In genomic region chr22:36365020-36365411, GRCh38 we compare ENCODE assay signal across 8 cellular contexts. TPM values are rescaled to one million over a fixed set of nuclear protein-coding genes. Genes with fewer than 3 reads are reported as not detected.
DNase-seq lines count a peak whose midpoint lies in the region; ATAC-seq and TF ChIP-seq lines count a peak whose summit lies in the region.

No MANE protein-coding gene starts in this region.

- H3K9me3 Mint-ChIP-seq in activated naive CD4-positive, alpha-beta T cell treated with anti-CD3 and anti-CD28 coated beads, Interleukin-2, amount 10 ng/mL, durations not matched to agents 7 days and 5 days = no peaks in the 10 kb centered on the region

- H3K36me3 Mint-ChIP-seq in activated naive CD4-positive, alpha-beta T cell treated with anti-CD3 and anti-CD28 coated beads, Interleukin-2, amount 10 ng/mL, durations not matched to agents 7 days and 5 days = peaks cover 55% of the 10 kb centered on the region

- H3K4me1 Mint-ChIP-seq in activated naive CD4-positive, alpha-beta T cell treated with anti-CD3 and anti-CD28 coated beads, Interleukin-2, amount 10 ng/mL, durations not matched to agents 7 days and 5 days = peaks cover 100% of the 10 kb centered on the region

- peak overlapping the region; percentile 51 for H3K4me3 Mint-ChIP-seq in activated naive CD4-positive, alpha-beta T cell treated with anti-CD3 and anti-CD28 coated beads, Interleukin-2, amount 10 ng/mL, durations not matched to agents 7 days and 5 days

- H3K4me3 ChIP-seq in right cardiac atrium (ENCODE audit: low read length) = no peak overlapping the region
- no peak overlapping the region for H3K4me3 ChIP-seq in BE2C (ENCODE audit: low read depth, low read length)

- H3K27me3 Mint-ChIP-seq in activated naive CD4-positive, alpha-beta T cell treated with anti-CD3 and anti-CD28 coated beads, Interleukin-2, amount 10 ng/mL, durations not matched to agents 7 days and 5 days = no peaks in the 10 kb centered on the region

- peak; percentile 55 for DNase-seq in SHP77 treated with DMSO at 0.1 percent for 48 hours (lab: John Stamatoyannopoulos, UW)
- DNase-seq in activated naive CD4-positive, alpha-beta T cell treated with anti-CD3 and anti-CD28 coated beads, Interleukin-2, amount 10 ng/mL, durations not matched to agents 7 days and 5 days = peak; percentile 89
- peak; percentile 66 to 81 (median 71) for DNase-seq in right cardiac atrium
- DNase-seq in stimulated activated CD4-positive, alpha-beta T cell treated with anti-CD3 and anti-CD28 coated beads, Interleukin-15, amount 100 ng/mL, for 24 hours = peak; percentile 95
- DNase-seq in BE2C = no peak

- intact Hi-C loops in right cardiac atrium (cut with DNase I) = loop anchor here in 1 of 4 donors (5.0 kb wide), 1 partner anchor 33 kb away; no protein-coding TSS in a partner anchor

- H3K9me3 ChIP-seq in right cardiac atrium (ENCODE audit: control insufficient read depth, low read length) (no peaks in the 10 kb centered on the region), BE2C (no peaks in the 10 kb centered on the region)

- H3K4me1 ChIP-seq in right cardiac atrium (ENCODE audit: control insufficient read depth, insufficient read depth, low read length) (peaks cover 70% of the 10 kb centered on the region), BE2C (peaks cover 18% of the 10 kb centered on the region)

- no peaks in the 10 kb centered on the region; the same call in 1 of the 2 replicates for H3K36me3 ChIP-seq in BE2C

- H3K27ac Mint-ChIP-seq in activated naive CD4-positive, alpha-beta T cell treated with anti-CD3 and anti-CD28 coated beads, Interleukin-2, amount 10 ng/mL, durations not matched to agents 7 days and 5 days = peak overlapping the region; percentile 90

- ATAC-seq in GM21515 (IDR thresholded peaks at IDR 0.05; ENCODE audit: unreplicated experiment) (peak; percentile 50), right cardiac atrium (peak; percentile 42 to 87), HG03460 (IDR thresholded peaks at IDR 0.05; ENCODE audit: unreplicated experiment) (no peak), HG03108 (IDR thresholded peaks at IDR 0.05; ENCODE audit: unreplicated experiment) (no peak)

- H3K27ac ChIP-seq in right cardiac atrium (ENCODE audit: low read length) = peak overlapping the region; percentile 16

- WGBS in right cardiac atrium = 14% methylated on average over 9 of the region's 9 CpGs

- CTCF ChIA-PET in activated naive CD4-positive, alpha-beta T cell treated with anti-CD3 and anti-CD28 coated beads, Interleukin-2, amount 10 ng/mL, durations not matched to agents 7 days and 5 days (lab: Charles Lee) = interaction anchor here (0.8 to 1.3 kb wide), 10 partner anchors 9 to 106 kb away, joined by 3 to 6 read pairs (median 5); no protein-coding TSS in a partner anchor

- no peak for TF ChIP-seq CTCF in BE2C (IDR thresholded peaks at IDR 0.05; ENCODE audit: low read depth, low read length)

- H3K27me3 ChIP-seq in right cardiac atrium (ENCODE audit: control insufficient read depth, insufficient read depth) (no peaks in the 10 kb centered on the region), BE2C (no peaks in the 10 kb centered on the region)

RNA-seq across cellular contexts. Expression of gene MYH9, which starts 22.8 kb away (rescaled TPM):
- total RNA-seq in right cardiac atrium = 100 to 1,000 TPM; 140 to 224 (median 163) TPM
- 92.5 TPM for polyA plus RNA-seq in right cardiac atrium
- polyA plus RNA-seq in BE2C (2012; ENCODE audit: insufficient read depth, insufficient read length, low read depth) = 101 TPM

Comparison
In these comparisons a context has a peak if more than half of its experiments do, and no peak if none do; other contexts are left out.
1. ATAC-seq: peak in GM21515 (single experiment) and right cardiac atrium (2 of 2); none in HG03460 (single experiment) and HG03108 (single experiment).